ENCODE assay signal across 17 cellular contexts in the genomic region with DNA sequence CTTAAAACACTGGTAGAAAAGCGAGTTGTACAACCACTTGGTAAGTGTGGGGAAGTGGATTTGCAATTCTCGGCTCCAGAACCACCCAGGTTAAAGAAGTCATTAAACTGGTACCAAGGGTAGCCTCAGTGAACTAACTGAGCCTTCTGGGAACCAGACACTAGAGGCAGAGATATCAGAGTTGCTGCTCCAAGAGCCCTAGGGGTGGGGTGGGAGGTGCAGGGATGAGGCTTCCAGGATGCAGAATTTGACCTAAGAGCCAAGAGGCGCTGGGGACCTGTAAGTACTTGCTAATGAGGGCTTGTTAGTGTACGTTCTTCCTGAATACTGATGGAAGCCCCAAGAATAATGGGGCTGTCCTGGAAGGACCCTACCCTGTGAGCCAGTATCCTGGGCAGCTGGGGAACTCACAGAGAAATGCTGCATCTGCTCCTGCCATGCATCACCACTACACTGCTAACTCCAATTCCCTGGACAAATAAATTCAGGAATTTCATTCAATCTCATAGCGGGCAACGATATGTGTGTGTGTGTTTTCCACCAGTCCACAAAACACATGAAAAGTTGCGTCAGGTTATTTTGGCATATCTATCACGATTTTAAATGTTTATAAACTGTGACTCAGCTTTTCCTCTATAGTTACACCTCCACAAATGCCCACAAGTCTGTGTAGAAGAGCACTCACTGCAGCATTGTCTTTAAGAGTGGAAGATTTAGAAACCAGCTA. TPM values are rescaled to one million over a fixed set of nuclear protein-coding genes. Genes with fewer than 3 reads are reported as not detected.
DNase-seq lines count a peak whose midpoint lies in the region; ATAC-seq and TF ChIP-seq lines count a peak whose summit lies in the region.
"Had no signal": no experiment of that assay in that cellular context is flagged by ENCODE, and none has a peak within 500 bp of the region (broad histone marks: within the 10 kb centered on the region; RNA-seq: fewer than 3 reads in every experiment).

No MANE protein-coding gene starts in this region.

- no peak overlapping the region for H3K4me3 Mint-ChIP-seq in stimulated activated naive CD8-positive, alpha-beta T cell treated with anti-CD3 and anti-CD28 coated beads, Interleukin-15, amount 100 ng/mL, for 72 hours
- H3K4me3 Mint-ChIP-seq in activated T-helper 1 cell treated with anti-CD3 and anti-CD28 coated beads, Interleukin-12 subunit alpha, Interleukin-12 subunit beta, Interleukin-2, Interleukin-4 antibody, amounts not matched to agents 30 ng/mL and 10 ng/mL and 1 ng/mL, durations not matched to agents 14 hours and 24 hours and 36 hours = no peak overlapping the region
- H3K4me3 Mint-ChIP-seq: B cell; H9; stimulated activated memory B cell treated with anti-CD40 and anti-IgM and Interleukin-4, amounts not matched to agents 10 μg/mL and 1 μg/mL and 100 μg/mL, for 72 hours had no signal

- ATAC-seq in stimulated activated naive CD8-positive, alpha-beta T cell treated with anti-CD3 and anti-CD28 coated beads, Interleukin-15, amount 100 ng/mL, for 72 hours = peak; percentile 35
- ATAC-seq in stimulated activated naive CD8-positive, alpha-beta T cell treated with anti-CD3 and anti-CD28 coated beads, Interleukin-15, Interleukin-2, amounts not matched to agents 100 U/mL and 50 U/mL, for 24 hours = no peak
- ATAC-seq in HG03045 (IDR thresholded peaks at IDR 0.05; ENCODE audit: unreplicated experiment) = no peak
- ATAC-seq in HG02763 (IDR thresholded peaks at IDR 0.05; ENCODE audit: unreplicated experiment) = no peak
- no peak for ATAC-seq in GM21390 (IDR thresholded peaks at IDR 0.05; ENCODE audit: unreplicated experiment)
- ATAC-seq: stimulated activated memory B cell treated with anti-CD40 and anti-IgM and Interleukin-4, amounts not matched to agents 10 μg/mL and 1 μg/mL and 100 μg/mL, for 72 hours had no signal

- TF ChIP-seq CTCF in astrocyte of the cerebellum (IDR thresholded peaks at IDR 0.05; ENCODE audit: low read depth, low read length, missing control alignments) (no peak), fibroblast of villous mesenchyme (IDR thresholded peaks at IDR 0.05; ENCODE audit: insufficient read depth, low read depth, low read length) (no peak)

- DNase-seq in stimulated activated naive CD8-positive, alpha-beta T cell treated with anti-CD3 and anti-CD28 coated beads, Interleukin-15, amount 100 ng/mL, for 72 hours = no peak
- no peak for DNase-seq in stimulated activated naive CD8-positive, alpha-beta T cell treated with anti-CD3 and anti-CD28 coated beads, Interleukin-15, Interleukin-2, amounts not matched to agents 100 U/mL and 50 U/mL, for 24 hours
- DNase-seq in astrocyte of the cerebellum (ENCODE audit: low read depth) = peak; percentile 18
- DNase-seq in fibroblast of villous mesenchyme (ENCODE audit: low read depth) = peak; percentile 84
- DNase-seq in activated T-helper 1 cell treated with anti-CD3 and anti-CD28 coated beads, Interleukin-12 subunit alpha, Interleukin-12 subunit beta, Interleukin-2, Interleukin-4 antibody, amounts not matched to agents 30 ng/mL and 10 ng/mL and 1 ng/mL, durations not matched to agents 14 hours and 24 hours and 36 hours (ENCODE audit: low spot score) = no peak
- DNase-seq: caudate nucleus, EL, H9 had no signal

- in situ Hi-C loops in astrocyte of the cerebellum (cut with HindIII; ENCODE audit: low sequenced_read_pairs) = no loop called here

- no peaks in the 10 kb centered on the region for H3K27me3 Mint-ChIP-seq in stimulated activated naive CD8-positive, alpha-beta T cell treated with anti-CD3 and anti-CD28 coated beads, Interleukin-15, amount 100 ng/mL, for 72 hours
- no peaks in the 10 kb centered on the region for H3K27me3 Mint-ChIP-seq in activated T-helper 1 cell treated with anti-CD3 and anti-CD28 coated beads, Interleukin-12 subunit alpha, Interleukin-12 subunit beta, Interleukin-2, Interleukin-4 antibody, amounts not matched to agents 30 ng/mL and 10 ng/mL and 1 ng/mL, durations not matched to agents 14 hours and 24 hours and 36 hours (ENCODE audit: insufficient read depth)
- H3K27me3 Mint-ChIP-seq: B cell; stimulated activated memory B cell treated with anti-CD40 and anti-IgM and Interleukin-4, amounts not matched to agents 10 μg/mL and 1 μg/mL and 100 μg/mL, for 72 hours had no signal

- no peaks in the 10 kb centered on the region for H3K9me3 Mint-ChIP-seq in stimulated activated naive CD8-positive, alpha-beta T cell treated with anti-CD3 and anti-CD28 coated beads, Interleukin-15, amount 100 ng/mL, for 72 hours
- H3K9me3 Mint-ChIP-seq in activated T-helper 1 cell treated with anti-CD3 and anti-CD28 coated beads, Interleukin-12 subunit alpha, Interleukin-12 subunit beta, Interleukin-2, Interleukin-4 antibody, amounts not matched to agents 30 ng/mL and 10 ng/mL and 1 ng/mL, durations not matched to agents 14 hours and 24 hours and 36 hours = no peaks in the 10 kb centered on the region
- H3K9me3 Mint-ChIP-seq: H9; stimulated activated memory B cell treated with anti-CD40 and anti-IgM and Interleukin-4, amounts not matched to agents 10 μg/mL and 1 μg/mL and 100 μg/mL, for 72 hours had no signal

- H3K4me3 ChIP-seq in astrocyte of the cerebellum (ENCODE audit: low read depth, low read length) (no peak overlapping the region), fibroblast of villous mesenchyme (ENCODE audit: low read depth, low read length) (no peak overlapping the region)
- H3K4me3 ChIP-seq: prostate gland, SJSA1 had no signal

- intact Hi-C loops in activated T-helper 1 cell treated with anti-CD3 and anti-CD28 coated beads, Interleukin-12 subunit alpha, Interleukin-12 subunit beta, Interleukin-2, Interleukin-4 antibody, amounts not matched to agents 30 ng/mL and 10 ng/mL and 1 ng/mL, durations not matched to agents 14 hours and 24 hours and 36 hours (cut with micrococcal nuclease) = loop anchor here (2.0 kb wide), 1 partner anchor 19 kb away; no protein-coding TSS in a partner anchor

- peaks cover 3% of the 10 kb centered on the region for H3K36me3 Mint-ChIP-seq in activated T-helper 1 cell treated with anti-CD3 and anti-CD28 coated beads, Interleukin-12 subunit alpha, Interleukin-12 subunit beta, Interleukin-2, Interleukin-4 antibody, amounts not matched to agents 30 ng/mL and 10 ng/mL and 1 ng/mL, durations not matched to agents 14 hours and 24 hours and 36 hours (ENCODE audit: low read depth)

- no peak overlapping the region for H3K27ac Mint-ChIP-seq in stimulated activated naive CD8-positive, alpha-beta T cell treated with anti-CD3 and anti-CD28 coated beads, Interleukin-15, amount 100 ng/mL, for 72 hours
- H3K27ac Mint-ChIP-seq in activated T-helper 1 cell treated with anti-CD3 and anti-CD28 coated beads, Interleukin-12 subunit alpha, Interleukin-12 subunit beta, Interleukin-2, Interleukin-4 antibody, amounts not matched to agents 30 ng/mL and 10 ng/mL and 1 ng/mL, durations not matched to agents 14 hours and 24 hours and 36 hours = no peak overlapping the region
- H3K27ac Mint-ChIP-seq: B cell had no signal

- H3K4me1 Mint-ChIP-seq in stimulated activated naive CD8-positive, alpha-beta T cell treated with anti-CD3 and anti-CD28 coated beads, Interleukin-15, amount 100 ng/mL, for 72 hours = peaks cover 66% of the 10 kb centered on the region
- H3K4me1 Mint-ChIP-seq in activated T-helper 1 cell treated with anti-CD3 and anti-CD28 coated beads, Interleukin-12 subunit alpha, Interleukin-12 subunit beta, Interleukin-2, Interleukin-4 antibody, amounts not matched to agents 30 ng/mL and 10 ng/mL and 1 ng/mL, durations not matched to agents 14 hours and 24 hours and 36 hours (ENCODE audit: low read depth) = peaks cover 27% of the 10 kb centered on the region

RNA-seq across cellular contexts. Expression of gene STIMATE, which starts 23.8 kb away (rescaled TPM):
- total RNA-seq in fibroblast of villous mesenchyme = 12.6 and 15.1 TPM in 2 replicates
- 19.8 and 20.1 TPM in 2 replicates for total RNA-seq in activated T-helper 1 cell treated with anti-CD3 and anti-CD28 coated beads, Interleukin-12 subunit alpha, Interleukin-12 subunit beta, Interleukin-2, Interleukin-4 antibody, amounts not matched to agents 30 ng/mL and 10 ng/mL and 1 ng/mL, durations not matched to agents 14 hours and 24 hours and 36 hours

RNA-seq across cellular contexts. Expression of gene MUSTN1, which starts 38.8 kb away (rescaled TPM):
- total RNA-seq in fibroblast of villous mesenchyme = not detected in 2 replicates
- total RNA-seq in activated T-helper 1 cell treated with anti-CD3 and anti-CD28 coated beads, Interleukin-12 subunit alpha, Interleukin-12 subunit beta, Interleukin-2, Interleukin-4 antibody, amounts not matched to agents 30 ng/mL and 10 ng/mL and 1 ng/mL, durations not matched to agents 14 hours and 24 hours and 36 hours = 1.7 TPM in 1 of 2 replicates, not detected in the other
- total RNA-seq: epithelial cell of proximal tubule, HT1080, SJSA1 had no signal

RNA-seq across cellular contexts. Expression of gene ITIH4, which starts 43.1 kb away (rescaled TPM):
- 0.32 and 1.3 TPM in 2 replicates for total RNA-seq in fibroblast of villous mesenchyme
- 3.1 and 4.8 TPM in 2 replicates for total RNA-seq in activated T-helper 1 cell treated with anti-CD3 and anti-CD28 coated beads, Interleukin-12 subunit alpha, Interleukin-12 subunit beta, Interleukin-2, Interleukin-4 antibody, amounts not matched to agents 30 ng/mL and 10 ng/mL and 1 ng/mL, durations not matched to agents 14 hours and 24 hours and 36 hours
- total RNA-seq: epithelial cell of proximal tubule, HT1080, SJSA1 had no signal

Comparison
In these comparisons a context has a peak if more than half of its experiments do, and no peak if none do; other contexts are left out.
1. DNase-seq: peak in astrocyte of the cerebellum (single experiment) and fibroblast of villous mesenchyme (single experiment); none in stimulated activated naive CD8-positive, alpha-beta T cell treated with anti-CD3 and anti-CD28 coated beads, Interleukin-15, amount 100 ng/mL, for 72 hours (0 of 2), stimulated activated naive CD8-positive, alpha-beta T cell treated with anti-CD3 and anti-CD28 coated beads, Interleukin-15, Interleukin-2, amounts not matched to agents 100 U/mL and 50 U/mL, for 24 hours (single experiment) and activated T-helper 1 cell treated with anti-CD3 and anti-CD28 coated beads, Interleukin-12 subunit alpha, Interleukin-12 subunit beta, Interleukin-2, Interleukin-4 antibody, amounts not matched to agents 30 ng/mL and 10 ng/mL and 1 ng/mL, durations not matched to agents 14 hours and 24 hours and 36 hours (single experiment).